ENCODE assay signal across 27 cellular contexts in the genomic region with DNA sequence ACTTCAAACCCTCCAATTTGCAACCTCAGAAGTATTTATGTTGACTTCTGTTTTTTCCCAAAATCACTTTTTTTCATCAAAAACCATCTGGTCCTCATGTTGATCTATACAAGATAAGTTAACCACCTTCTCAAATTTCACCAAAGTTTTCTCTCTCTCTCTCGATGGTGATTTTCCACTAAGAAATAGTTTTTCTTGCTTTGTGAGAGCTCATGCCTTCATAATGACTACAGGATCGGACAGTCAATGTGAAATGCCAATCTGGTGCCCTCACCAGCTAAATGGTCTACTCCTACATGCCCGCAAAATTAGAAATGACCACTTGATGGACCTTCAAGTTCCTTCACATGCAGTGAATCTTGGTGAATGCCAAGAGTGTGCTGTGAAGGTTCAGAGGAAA. TPM values are rescaled to one million over a fixed set of nuclear protein-coding genes. Genes with fewer than 3 reads are reported as not detected.
"Had no signal": no experiment of that assay in that cellular context is flagged by ENCODE, and none has a peak within 500 bp of the region (broad histone marks: within the 10 kb centered on the region; RNA-seq: fewer than 3 reads in every experiment).

No MANE protein-coding gene starts in this region.

- H3K36me3 Mint-ChIP-seq: activated CD4-positive, alpha-beta memory T cell treated with anti-CD3 and anti-CD28 coated beads for 36 hours; activated CD8-positive, alpha-beta memory T cell treated with anti-CD3 and anti-CD28 coated beads, Interleukin-2, amount 10 ng/mL, durations not matched to agents 7 days and 5 days; memory B cell; natural killer cell had no signal

- H3K4me3 Mint-ChIP-seq: activated CD4-positive, alpha-beta memory T cell treated with anti-CD3 and anti-CD28 coated beads for 36 hours; activated CD4-positive, alpha-beta T cell treated with anti-CD3 and anti-CD28 coated beads for 36 hours; activated CD8-positive, alpha-beta memory T cell treated with anti-CD3 and anti-CD28 coated beads, Interleukin-2, amount 10 ng/mL, durations not matched to agents 7 days and 5 days; activated naive CD4-positive, alpha-beta T cell treated with anti-CD3 and anti-CD28 coated beads for 36 hours; activated naive CD8-positive, alpha-beta T cell treated with anti-CD3 and anti-CD28 coated beads, Interleukin-2, amount 50 U/mL, for 24 hours; memory B cell; natural killer cell had no signal

- H3K9me3 ChIP-seq: ascending aorta, mucosa of descending colon, neutrophil, tibial artery, vagina had no signal

- H3K4me1 ChIP-seq: ascending aorta, tibial artery, vagina had no signal

- H3K36me3 ChIP-seq: ascending aorta, cardiac muscle cell, neutrophil, tibial artery, vagina had no signal

- H3K4me1 Mint-ChIP-seq: natural killer cell had no signal

- DNase-seq: activated CD4-positive, alpha-beta memory T cell treated with anti-CD3 and anti-CD28 coated beads for 36 hours; activated CD4-positive, alpha-beta T cell treated with anti-CD3 and anti-CD28 coated beads for 36 hours; activated CD8-positive, alpha-beta memory T cell treated with anti-CD3 and anti-CD28 coated beads, Interleukin-2, amount 10 ng/mL, durations not matched to agents 7 days and 5 days; activated naive CD4-positive, alpha-beta T cell treated with anti-CD3 and anti-CD28 coated beads for 36 hours; activated naive CD8-positive, alpha-beta T cell treated with anti-CD3 and anti-CD28 coated beads, Interleukin-2, amount 50 U/mL, for 24 hours; activated T-cell treated with anti-CD3 and anti-CD28 coated beads, Interleukin-2, amount 50 U/mL, for 1 hour; dorsolateral prefrontal cortex; erythroblast; hippocampal formation; kidney; left ventricle myocardium superior; mucosa of descending colon; natural killer cell; posterior cingulate gyrus; stimulated activated CD4-positive, alpha-beta T cell treated with anti-CD3 and anti-CD28 coated beads, Interleukin-15, amount 100 ng/mL, for 24 hours; stimulated activated CD4-positive, alpha-beta T cell treated with anti-CD3 and anti-CD28 coated beads, Interleukin-4, amount 100 ng/mL, for 1 hour; stimulated activated naive CD4-positive, alpha-beta T cell; T1000; tibial artery had no signal

- H3K27ac ChIP-seq: ascending aorta, cardiac muscle cell, neutrophil, skin epidermis, tibial artery, vagina had no signal

- H3K27me3 ChIP-seq: ascending aorta, cardiac muscle cell, dorsolateral prefrontal cortex, vagina had no signal

- H3K9me3 Mint-ChIP-seq: activated CD4-positive, alpha-beta memory T cell treated with anti-CD3 and anti-CD28 coated beads for 36 hours; activated naive CD4-positive, alpha-beta T cell treated with anti-CD3 and anti-CD28 coated beads for 36 hours; activated naive CD8-positive, alpha-beta T cell treated with anti-CD3 and anti-CD28 coated beads, Interleukin-2, amount 50 U/mL, for 24 hours; activated T-helper 2 cell treated with anti-CD3 and anti-CD28 coated beads, Interferon-gamma antibody, Interleukin-2, Interleukin-4, amounts not matched to agents 10 μg/mL and 5 μg/mL and 100 μg/mL, durations not matched to agents 14 hours and 24 hours and 36 hours; memory B cell; natural killer cell had no signal

- H3K27ac Mint-ChIP-seq: activated CD4-positive, alpha-beta memory T cell treated with anti-CD3 and anti-CD28 coated beads for 36 hours; activated CD4-positive, alpha-beta T cell treated with anti-CD3 and anti-CD28 coated beads for 36 hours; activated CD8-positive, alpha-beta memory T cell treated with anti-CD3 and anti-CD28 coated beads, Interleukin-2, amount 10 ng/mL, durations not matched to agents 7 days and 5 days; activated naive CD4-positive, alpha-beta T cell treated with anti-CD3 and anti-CD28 coated beads for 36 hours; activated naive CD8-positive, alpha-beta T cell treated with anti-CD3 and anti-CD28 coated beads, Interleukin-2, amount 50 U/mL, for 24 hours; activated T-helper 2 cell treated with anti-CD3 and anti-CD28 coated beads, Interferon-gamma antibody, Interleukin-2, Interleukin-4, amounts not matched to agents 10 μg/mL and 5 μg/mL and 100 μg/mL, durations not matched to agents 14 hours and 24 hours and 36 hours; memory B cell; natural killer cell had no signal

- H3K4me3 ChIP-seq: ascending aorta, cardiac muscle cell, dorsolateral prefrontal cortex, mucosa of descending colon, skin epidermis, tibial artery, vagina had no signal

RNA-seq across cellular contexts. Expression of a gene that starts 40.4 kb away (rescaled TPM):
- total RNA-seq: activated CD8-positive, alpha-beta memory T cell treated with anti-CD3 and anti-CD28 coated beads, Interleukin-2, amount 10 ng/mL, durations not matched to agents 7 days and 5 days; ascending aorta; glomerular endothelial cell; natural killer cell had no signal
